Comparison of ENCODE assay signal across 1 cellular context in the genomic region with DNA sequence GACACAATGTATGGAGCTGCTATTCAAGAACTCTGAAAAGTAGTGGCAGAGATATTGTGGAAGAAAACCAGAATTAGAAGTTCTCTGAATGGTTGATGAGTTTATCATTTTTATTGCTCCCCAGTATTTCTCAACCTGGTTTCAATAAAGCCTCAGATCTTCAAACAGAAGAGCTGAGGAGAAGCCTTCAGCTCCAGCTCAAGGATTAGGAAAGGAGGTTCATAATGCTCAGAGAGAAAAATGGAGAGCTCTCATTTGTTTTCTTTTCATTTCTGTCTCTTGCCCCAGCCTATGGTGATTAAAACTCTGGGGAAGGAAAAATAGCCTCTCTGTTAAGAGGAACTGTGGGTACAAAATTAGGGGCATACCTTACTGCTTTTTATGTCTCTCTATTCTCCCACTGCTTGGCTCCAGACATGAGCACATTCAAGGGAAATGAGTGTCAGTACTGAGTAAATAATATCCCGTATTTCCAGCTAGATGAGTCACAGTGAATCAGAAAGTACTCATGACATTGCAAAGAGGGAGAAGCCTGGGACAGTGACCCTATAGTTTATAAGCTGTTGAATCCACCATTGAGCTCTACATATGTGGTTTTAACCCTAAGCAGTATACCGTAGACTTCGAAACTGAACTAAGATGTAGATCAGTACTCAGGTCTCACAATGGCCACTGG.
TF ChIP-seq lines count a peak whose summit lies in the region.

No MANE protein-coding gene starts in this region.

TF ChIP-seq in IMR-90, 13 proteins besides CTCF, POLR2A, EP300 and RAD21:
- TF ChIP-seq FOS (IDR thresholded peaks at IDR 0.05; ENCODE audit: low read depth, low read length) (peak; percentile 17; the same call in 1 of the 2 replicates), CHD1 (IDR thresholded peaks at IDR 0.05; ENCODE audit: low read depth, low read length) (no peak)
